In the genomic region with DNA sequence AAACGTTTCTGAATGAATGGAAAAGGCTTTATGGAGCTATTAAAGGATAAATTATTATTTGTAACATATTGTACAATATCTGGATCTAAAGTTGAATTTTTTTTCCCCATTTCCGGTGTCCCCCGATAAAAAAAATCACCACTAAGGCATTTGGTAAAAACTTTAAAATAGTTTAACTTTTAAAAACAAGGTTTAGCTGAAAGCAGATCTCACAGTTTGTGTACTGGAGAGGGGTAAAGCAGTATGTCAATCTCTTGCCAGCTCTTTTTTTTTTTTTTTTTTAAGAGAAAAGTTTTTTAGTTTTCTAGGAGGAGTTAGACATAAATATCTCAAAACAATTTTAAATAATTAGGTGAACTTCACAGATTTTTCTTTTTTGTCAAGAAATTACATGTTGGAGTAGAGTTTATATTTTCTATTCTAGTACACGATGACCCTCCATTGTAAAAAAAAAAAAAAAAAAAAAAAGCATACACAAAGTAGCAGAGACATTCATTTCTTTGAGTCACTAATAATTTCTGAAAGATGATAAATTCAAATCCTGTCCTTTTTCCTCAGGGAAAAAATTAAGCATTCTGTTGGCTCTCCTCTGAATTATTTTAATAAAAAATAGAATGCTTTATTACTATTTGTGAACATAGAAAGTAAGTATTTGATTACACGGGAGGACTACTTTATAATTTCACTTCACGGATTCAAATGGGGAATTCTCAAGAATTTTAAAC, we compare ENCODE assay signal across 8 cellular contexts. TPM values are rescaled to one million over a fixed set of nuclear protein-coding genes. Genes with fewer than 3 reads are reported as not detected.
A peak's percentile ranks its signal among the peaks of the same experiment; 100 is the strongest.
DNase-seq lines count a peak whose midpoint lies in the region; ATAC-seq, FAIRE-seq and TF ChIP-seq lines count a peak whose summit lies in the region.

No MANE protein-coding gene starts in this region.

- intact Hi-C loops in kidney (cut with DNase I) = no loop called here

- H3K4me1 ChIP-seq in kidney (ENCODE audit: control insufficient read depth in 1 of 2, insufficient read depth in 1 of 2, low read depth in 1 of 2, low read length in 2 of 2) = no peaks in the 10 kb centered on the region
- peaks cover 12% of the 10 kb centered on the region in 2 donors for H3K4me1 ChIP-seq in thoracic aorta (ENCODE audit: control insufficient read depth in 1 of 2, low read depth in 2 of 2)

- peak overlapping the region; percentile 100 for H3K27ac Mint-ChIP-seq in activated CD8-positive, alpha-beta memory T cell treated with anti-CD3 and anti-CD28 coated beads, Interleukin-2, amount 10 ng/mL, durations not matched to agents 7 days and 5 days
- peak overlapping the region; percentile 98 for H3K27ac Mint-ChIP-seq in activated naive CD8-positive, alpha-beta T cell treated with anti-CD3 and anti-CD28 coated beads, Interleukin-2, amount 10 ng/mL, durations not matched to agents 7 days and 5 days

- H3K4me3 Mint-ChIP-seq in activated CD8-positive, alpha-beta memory T cell treated with anti-CD3 and anti-CD28 coated beads, Interleukin-2, amount 10 ng/mL, durations not matched to agents 7 days and 5 days = peak overlapping the region; percentile 94
- H3K4me3 Mint-ChIP-seq in activated naive CD8-positive, alpha-beta T cell treated with anti-CD3 and anti-CD28 coated beads, Interleukin-2, amount 10 ng/mL, durations not matched to agents 7 days and 5 days = peak overlapping the region; percentile 96

- POLR2A ChIA-PET in activated naive CD8-positive, alpha-beta T cell treated with anti-CD3 and anti-CD28 coated beads, Interleukin-2, amount 10 ng/mL, durations not matched to agents 7 days and 5 days (lab: Charles Lee) = interaction anchor here (0.7 to 2.4 kb wide), 4 partner anchors 16 to 1056 kb away, joined by 4 to 10 read pairs (median 6); no protein-coding TSS in a partner anchor

- no peak for TF ChIP-seq CTCF in kidney (IDR thresholded peaks at IDR 0.05; ENCODE audit: borderline replicate concordance, extremely low read depth, insufficient read depth)
- no peak for TF ChIP-seq CTCF in thoracic aorta (IDR thresholded peaks at IDR 0.05)

- H3K36me3 ChIP-seq in kidney (ENCODE audit: control insufficient read depth in 1 of 2, insufficient read depth in 2 of 2, low read length in 2 of 2) (no peaks in the 10 kb centered on the region), thoracic aorta (no peaks in the 10 kb centered on the region)

- FAIRE-seq in kidney (lab: Jason Lieb, UNC) = peak; percentile 51
- FAIRE-seq in HTR-8/SVneo (lab: Jason Lieb, UNC) = no peak

- peak overlapping the region; percentile 67 to 83 for H3K9ac ChIP-seq in kidney (ENCODE audit: low read length in 2 of 2)

- no peaks in the 10 kb centered on the region for H3K27me3 ChIP-seq in thoracic aorta (replicated peaks; ENCODE audit: insufficient read depth)

- H3K4me3 ChIP-seq in kidney (ENCODE audit: low read length in 2 of 2) = peak overlapping the region; percentile 69 to 91
- H3K4me3 ChIP-seq in thoracic aorta = peak overlapping the region; percentile 74

- CTCF ChIA-PET in activated CD8-positive, alpha-beta memory T cell treated with anti-CD3 and anti-CD28 coated beads, Interleukin-2, amount 10 ng/mL, durations not matched to agents 7 days and 5 days (lab: Charles Lee) = interaction anchor here (0.7 kb wide), 2 partner anchors 61 to 1519 kb away, joined by 3 read pairs; no protein-coding TSS in a partner anchor

- H3K27me3 Mint-ChIP-seq in activated CD8-positive, alpha-beta memory T cell treated with anti-CD3 and anti-CD28 coated beads, Interleukin-2, amount 10 ng/mL, durations not matched to agents 7 days and 5 days = peaks cover 6% of the 10 kb centered on the region
- peaks cover 2% of the 10 kb centered on the region for H3K27me3 Mint-ChIP-seq in activated naive CD8-positive, alpha-beta T cell treated with anti-CD3 and anti-CD28 coated beads, Interleukin-2, amount 10 ng/mL, durations not matched to agents 7 days and 5 days

- H3K36me3 Mint-ChIP-seq in activated CD8-positive, alpha-beta memory T cell treated with anti-CD3 and anti-CD28 coated beads, Interleukin-2, amount 10 ng/mL, durations not matched to agents 7 days and 5 days = peaks cover 4% of the 10 kb centered on the region
- H3K36me3 Mint-ChIP-seq in activated naive CD8-positive, alpha-beta T cell treated with anti-CD3 and anti-CD28 coated beads, Interleukin-2, amount 10 ng/mL, durations not matched to agents 7 days and 5 days = peaks cover 1% of the 10 kb centered on the region

- no peaks in the 10 kb centered on the region for H3K9me3 Mint-ChIP-seq in activated CD8-positive, alpha-beta memory T cell treated with anti-CD3 and anti-CD28 coated beads, Interleukin-2, amount 10 ng/mL, durations not matched to agents 7 days and 5 days (ENCODE audit: low read depth)
- H3K9me3 Mint-ChIP-seq in activated naive CD8-positive, alpha-beta T cell treated with anti-CD3 and anti-CD28 coated beads, Interleukin-2, amount 10 ng/mL, durations not matched to agents 7 days and 5 days = no peaks in the 10 kb centered on the region

- H3K27ac ChIP-seq in kidney (ENCODE audit: low read depth in 2 of 2, low read length in 2 of 2) (peak overlapping the region in 1 of 2 donors; percentile 99), thoracic aorta (peak overlapping the region; percentile 93 to 98)

- DNase-seq in activated CD8-positive, alpha-beta memory T cell treated with anti-CD3 and anti-CD28 coated beads, Interleukin-2, amount 10 ng/mL, durations not matched to agents 7 days and 5 days = no peak
- DNase-seq in activated CD8-positive, alpha-beta memory T cell treated with anti-CD3 and anti-CD28 coated beads, Interleukin-2, amount 50 U/mL, for 48 hours = no peak
- no peak for DNase-seq in activated naive CD8-positive, alpha-beta T cell treated with anti-CD3 and anti-CD28 coated beads, Interleukin-2, amount 10 ng/mL, durations not matched to agents 7 days and 5 days
- no peak for DNase-seq in kidney
- no peak for DNase-seq in thoracic aorta (ENCODE audit: low spot score)
- no peak for DNase-seq in HTR-8/SVneo (ENCODE audit: insufficient read length, low spot score)
- DNase-seq in GM19238 (ENCODE audit: insufficient read length, low spot score) = no peak

- H3K9me3 ChIP-seq in kidney (ENCODE audit: control insufficient read depth in 1 of 2, low read length in 2 of 2) (no peaks in the 10 kb centered on the region), thoracic aorta (no peaks in the 10 kb centered on the region)

- peaks cover 20% of the 10 kb centered on the region for H3K4me1 Mint-ChIP-seq in activated CD8-positive, alpha-beta memory T cell treated with anti-CD3 and anti-CD28 coated beads, Interleukin-2, amount 10 ng/mL, durations not matched to agents 7 days and 5 days
- peaks cover 11% of the 10 kb centered on the region for H3K4me1 Mint-ChIP-seq in activated naive CD8-positive, alpha-beta T cell treated with anti-CD3 and anti-CD28 coated beads, Interleukin-2, amount 10 ng/mL, durations not matched to agents 7 days and 5 days

- no peak for ATAC-seq in activated CD8-positive, alpha-beta memory T cell treated with anti-CD3 and anti-CD28 coated beads, Interleukin-2, amount 10 ng/mL, durations not matched to agents 7 days and 5 days
- no peak for ATAC-seq in activated naive CD8-positive, alpha-beta T cell treated with anti-CD3 and anti-CD28 coated beads, Interleukin-2, amount 10 ng/mL, durations not matched to agents 7 days and 5 days (ENCODE audit: low read depth)
- ATAC-seq in thoracic aorta (ENCODE audit: insufficient number of reproducible peaks, low FRiP score, low read depth) = no peak
- ATAC-seq in HG03039 (IDR thresholded peaks at IDR 0.05; ENCODE audit: unreplicated experiment) = no peak

RNA-seq across cellular contexts. Expression of a gene that starts 1.9 kb away (rescaled TPM):
- 10 to 100 TPM; 22.5 to 25.5 TPM for total RNA-seq in activated CD8-positive, alpha-beta memory T cell treated with anti-CD3 and anti-CD28 coated beads, Interleukin-2, amount 10 ng/mL, durations not matched to agents 7 days and 5 days
- total RNA-seq in activated naive CD8-positive, alpha-beta T cell treated with anti-CD3 and anti-CD28 coated beads, Interleukin-2, amount 10 ng/mL, durations not matched to agents 7 days and 5 days = 10 to 100 TPM; 56.4 to 58.3 TPM
- total RNA-seq in kidney (64.4 TPM), thoracic aorta (100 to 1,000 TPM; 127 to 138 TPM)
- polyA plus RNA-seq in kidney (ENCODE audit: insufficient read depth, low read depth, low replicate concordance) = 29.3 TPM
